Comparison of ENCODE assay signal across 8 cellular contexts in genomic region chr4:65007841-65008439, GRCh38.
DNase-seq lines count a peak whose midpoint lies in the region; ATAC-seq, FAIRE-seq and TF ChIP-seq lines count a peak whose summit lies in the region.

No MANE protein-coding gene starts in this region.

- peaks cover 12% of the 10 kb centered on the region for H3K9me3 Mint-ChIP-seq in activated T-helper 17 cell treated with anti-CD3 and anti-CD28 coated beads, Interleukin-2, amount 50 U/mL, for 72 hours

- TF ChIP-seq RAD21 in HepG2 (CRISPR knock-in tag; IDR thresholded peaks at IDR 0.05) = no peak

- no peaks in the 10 kb centered on the region for H4K20me1 ChIP-seq in MM.1S (ENCODE audit: insufficient read depth, low read length)
- H4K20me1 ChIP-seq in HepG2 (ENCODE audit: insufficient read depth, low read length) = no peaks in the 10 kb centered on the region

- no peak overlapping the region for H3K27ac Mint-ChIP-seq in activated T-helper 17 cell treated with anti-CD3 and anti-CD28 coated beads, Interleukin-2, amount 50 U/mL, for 72 hours

- POLR2A ChIA-PET in HepG2 (lab: Yijun Ruan, JAX) = no interaction called here

- peak; percentile 56 for TF ChIP-seq CTCF in left ventricle myocardium inferior (IDR thresholded peaks at IDR 0.05; ENCODE audit: borderline replicate concordance)
- TF ChIP-seq CTCF in MM.1S (IDR thresholded peaks at IDR 0.05; ENCODE audit: low read length) = peak; percentile 61
- TF ChIP-seq CTCF in adrenal gland (IDR thresholded peaks at IDR 0.05) = peak; percentile 11 to 54 (median 32)
- TF ChIP-seq CTCF in HepG2 (CRISPR knock-in tag; IDR thresholded peaks at IDR 0.05) = peak; percentile 38

- CTCF ChIA-PET in HepG2 (lab: Yijun Ruan, JAX; ENCODE audit: low intra/inter-chr PET ratio, low total read pairs) = interaction anchor here (0.8 kb wide), 1 partner anchor 1161 kb away, joined by 3 read pairs; no protein-coding TSS in a partner anchor

- H3K36me3 ChIP-seq in left ventricle myocardium inferior = no peaks in the 10 kb centered on the region
- H3K36me3 ChIP-seq in MM.1S (replicated peaks; ENCODE audit: insufficient read depth, low read length) = no peaks in the 10 kb centered on the region
- H3K36me3 ChIP-seq in adrenal gland (replicated peaks in 1 of 2) = no peaks in the 10 kb centered on the region
- no peaks in the 10 kb centered on the region for H3K36me3 ChIP-seq in HepG2 (replicated peaks in 1 of 2; ENCODE audit: control insufficient read depth in 1 of 2, insufficient read depth in 2 of 2, low read length in 2 of 2)

- no peak overlapping the region for H2AFZ ChIP-seq in MM.1S (ENCODE audit: low read length)
- H2AFZ ChIP-seq in HepG2 (ENCODE audit: low read length) = no peak overlapping the region

- FAIRE-seq in HepG2 (lab: Jason Lieb, UNC) = no peak

- H3F3A ChIP-seq in MM.1S (ENCODE audit: insufficient read depth, low read length) = no peaks in the 10 kb centered on the region

- H3K27me3 ChIP-seq in left ventricle myocardium inferior (ENCODE audit: low read depth) (no peaks in the 10 kb centered on the region), MM.1S (replicated peaks; ENCODE audit: insufficient read depth, low read length) (no peaks in the 10 kb centered on the region), adrenal gland (no peaks in the 10 kb centered on the region), HepG2 (ENCODE audit: control insufficient read depth in 1 of 2, insufficient read depth in 2 of 2, low read length in 2 of 2) (no peaks in the 10 kb centered on the region)

- H3K27me3 Mint-ChIP-seq in activated T-helper 17 cell treated with anti-CD3 and anti-CD28 coated beads, Interleukin-2, amount 50 U/mL, for 72 hours = no peaks in the 10 kb centered on the region

- H3K9me2 ChIP-seq in MM.1S (replicated peaks; ENCODE audit: insufficient read depth, low read length) = no peaks in the 10 kb centered on the region

- no peak for ATAC-seq in left ventricle myocardium superior
- ATAC-seq in HepG2 = peak; percentile 66
- no peak for ATAC-seq in HG02759 (IDR thresholded peaks at IDR 0.05; ENCODE audit: unreplicated experiment)
- ATAC-seq in activated T-helper 17 cell treated with anti-CD3 and anti-CD28 coated beads, Interleukin-2, amount 50 U/mL, for 72 hours (replicated peaks) = no peak
- no peak for ATAC-seq in HG02610 (IDR thresholded peaks at IDR 0.05; ENCODE audit: unreplicated experiment)

- no peak overlapping the region for H3K4me3 ChIP-seq in left ventricle myocardium inferior
- H3K4me3 ChIP-seq in MM.1S (ENCODE audit: low read length) = no peak overlapping the region
- H3K4me3 ChIP-seq in adrenal gland = no peak overlapping the region
- no peak overlapping the region for H3K4me3 ChIP-seq in HepG2 (replicated peaks in 1 of 3; ENCODE audit: insufficient read depth in 1 of 3, low read depth in 2 of 3, low read length in 3 of 3)

- H3K79me2 ChIP-seq in MM.1S (ENCODE audit: low read length) (no peaks in the 10 kb centered on the region), HepG2 (ENCODE audit: insufficient read depth, low read length) (no peaks in the 10 kb centered on the region)

- no peak overlapping the region for H3K4me2 ChIP-seq in MM.1S (ENCODE audit: low read depth, low read length)
- no peak overlapping the region for H3K4me2 ChIP-seq in HepG2 (ENCODE audit: low read depth, low read length)

- no peaks in the 10 kb centered on the region for H3K4me1 Mint-ChIP-seq in activated T-helper 17 cell treated with anti-CD3 and anti-CD28 coated beads, Interleukin-2, amount 50 U/mL, for 72 hours

- no peak for TF ChIP-seq POLR2A in adrenal gland (IDR thresholded peaks at IDR 0.05)
- no peak for TF ChIP-seq POLR2A in HepG2 (IDR thresholded peaks at IDR 0.05; ENCODE audit: insufficient read depth in 1 of 2, low read depth in 2 of 2, low read length in 2 of 2)

- H3K9me3 ChIP-seq in left ventricle myocardium inferior (replicated peaks) (no peaks in the 10 kb centered on the region), MM.1S (replicated peaks; ENCODE audit: insufficient read depth, low read length) (no peaks in the 10 kb centered on the region), adrenal gland (replicated peaks in 1 of 3) (no peaks in the 10 kb centered on the region), HepG2 (ENCODE audit: low read length) (no peaks in the 10 kb centered on the region)

- TF ChIP-seq EP300 in HepG2 (IDR thresholded peaks at IDR 0.05; ENCODE audit: low read depth in 2 of 2, low read length in 2 of 2) (no peak), HepG2 (CRISPR knock-in tag; IDR thresholded peaks at IDR 0.05; ENCODE audit: borderline replicate concordance) (no peak)

- in situ Hi-C loops in HepG2 (cut with HindIII; ENCODE audit: extremely low pct_ligation_motif_present, low pct_unique_long_range_greater_than_20kb) = loop anchor here (25.0 kb wide), 1 partner anchor 1679 kb away; no protein-coding TSS in a partner anchor

- no peak overlapping the region for H3K9ac ChIP-seq in MM.1S (ENCODE audit: low read length)
- no peak overlapping the region for H3K9ac ChIP-seq in HepG2 (ENCODE audit: insufficient read depth, low read depth, low read length)

- WGBS in adrenal gland, 4 donors = 30 to 36% (median 34%) methylated on average over 5 of the region's 5 CpGs
- WGBS in HepG2 (ENCODE audit: low lambda C conversion rate) = 19% methylated on average over 5 of the region's 5 CpGs

- DNase-seq in left ventricle myocardium inferior = no peak
- DNase-seq in left ventricle myocardium superior = no peak
- peak; percentile 56 for DNase-seq in MM.1S
- peak in 1 of 7 donors; percentile 2 for DNase-seq in adrenal gland
- DNase-seq in HepG2 (ENCODE audit: low spot score) = peak; percentile 47

- no peak overlapping the region for H3K27ac ChIP-seq in left ventricle myocardium inferior (replicated peaks)
- H3K27ac ChIP-seq in MM.1S (ENCODE audit: low read length) = no peak overlapping the region
- no peak overlapping the region for H3K27ac ChIP-seq in adrenal gland
- no peak overlapping the region for H3K27ac ChIP-seq in HepG2 (ENCODE audit: extremely low read length, insufficient read depth, low read length)

- no peak overlapping the region for H3K4me3 Mint-ChIP-seq in activated T-helper 17 cell treated with anti-CD3 and anti-CD28 coated beads, Interleukin-2, amount 50 U/mL, for 72 hours

- H3K4me1 ChIP-seq in left ventricle myocardium inferior (no peaks in the 10 kb centered on the region), MM.1S (ENCODE audit: low read length) (no peaks in the 10 kb centered on the region), adrenal gland (replicated peaks in 1 of 2) (no peaks in the 10 kb centered on the region), HepG2 (ENCODE audit: insufficient read depth, low read length) (no peaks in the 10 kb centered on the region)

- H3K36me3 Mint-ChIP-seq in activated T-helper 17 cell treated with anti-CD3 and anti-CD28 coated beads, Interleukin-2, amount 50 U/mL, for 72 hours (ENCODE audit: low read depth) = no peaks in the 10 kb centered on the region

- intact Hi-C loops in left ventricle myocardium inferior (cut with micrococcal nuclease) (no loop called here), left ventricle myocardium superior (cut with micrococcal nuclease) (no loop called here), adrenal gland (cut with DNase I) (no loop called here), HepG2 (cut with micrococcal nuclease; ENCODE audit: unreplicated experiment) (loop anchor here (5.0 kb wide), 2 partner anchors 859 to 1679 kb away; no protein-coding TSS in a partner anchor)

- no TSS peak for BruUV-seq in HepG2 (replicated peaks; lab: Mats Ljungman, UMichigan)

TF ChIP-seq in HepG2, 621 proteins besides CTCF, POLR2A, EP300 and RAD21:
- TF ChIP-seq STAG1 (CRISPR knock-in tag; IDR thresholded peaks at IDR 0.05) (peak; percentile 49), HNRNPK (IDR thresholded peaks at IDR 0.05; ENCODE audit: low read depth, low read length, poor library complexity, severe bottlenecking) (no peak)

Comparison
In these comparisons a context has a peak if more than half of its experiments do, and no peak if none do; other contexts are left out.
1. DNase-seq: peak in MM.1S (single experiment) and HepG2 (single experiment); none in left ventricle myocardium inferior (single experiment) and left ventricle myocardium superior (single experiment).
2. Peak in every context shown above with its lines, with median percentiles within 50 percentile points of each other: CTCF ChIP-seq.